In genomic region chr3:72679540-72680198, GRCh38 we compare ENCODE assay signal across 11 cellular contexts.
DNase-seq lines count a peak whose midpoint lies in the region; ATAC-seq and TF ChIP-seq lines count a peak whose summit lies in the region.
"Had no signal": no experiment of that assay in that cellular context is flagged by ENCODE, and none has a peak within 500 bp of the region (broad histone marks: within the 10 kb centered on the region; RNA-seq: fewer than 3 reads in every experiment).

No MANE protein-coding gene starts in this region.

- ATAC-seq in HG03135 (IDR thresholded peaks at IDR 0.05; ENCODE audit: unreplicated experiment): no peak

- TF ChIP-seq CTCF in dorsolateral prefrontal cortex (IDR thresholded peaks at IDR 0.05 in 54 of 56, conservative IDR thresholded peaks at IDR 0.05 in 2 of 56; ENCODE audit: low read depth in 1 of 56, partially characterized antibody in 56 of 56): no peak

- intact Hi-C loops in dorsolateral prefrontal cortex (cut with DNase I): loop anchor here in 1 of 2 donors (10.0 kb wide), 1 partner anchor 135 kb away; no protein-coding TSS in a partner anchor

- peak overlapping the region in 53 of 59 donors; percentile 7 to 88 (median 63) for H3K27ac ChIP-seq in dorsolateral prefrontal cortex

- peak; percentile 22 for DNase-seq in NK-92 treated with Interleukin-12 subunit alpha and Interleukin-12 subunit beta, amount 100 ng/mL, for 24 hours (lab: John Stamatoyannopoulos, UW)
- DNase-seq in NK-92 (lab: John Stamatoyannopoulos, UW; ENCODE audit: unreplicated experiment) (no peak), NCI-H2227 treated with DMSO at 0.1 percent for 48 hours (lab: John Stamatoyannopoulos, UW) (peak; percentile 8), dorsolateral prefrontal cortex (peak in 2 of 10 donors; percentile 41 to 49), superior temporal gyrus (ENCODE audit: extremely low spot score) (peak; percentile 76), KG1 (lab: John Stamatoyannopoulos, UW) (no peak)
- no peak for DNase-seq in stimulated activated CD4-positive, alpha-beta T cell treated with anti-CD3 and anti-CD28 coated beads, Interleukin-4, amount 100 ng/mL, for 24 hours
- DNase-seq: activated CD4-positive, CD25-positive, alpha-beta regulatory T cell; activated naive CD4-positive, alpha-beta T cell treated with anti-CD3 and anti-CD28 coated beads for 36 hours; effector memory CD4-positive, alpha-beta T cell had no signal

- no peak overlapping the region for H3K4me3 ChIP-seq in dorsolateral prefrontal cortex

- H3K27me3 ChIP-seq in dorsolateral prefrontal cortex: no peaks in the 10 kb centered on the region

Comparison
In these comparisons a context has a peak if more than half of its experiments do, and no peak if none do; other contexts are left out.
1. DNase-seq: peak in NK-92 treated with Interleukin-12 subunit alpha and Interleukin-12 subunit beta, amount 100 ng/mL, for 24 hours (single experiment), NCI-H2227 treated with DMSO at 0.1 percent for 48 hours (single experiment) and superior temporal gyrus (single experiment); none in NK-92 (single experiment), KG1 (single experiment) and stimulated activated CD4-positive, alpha-beta T cell treated with anti-CD3 and anti-CD28 coated beads, Interleukin-4, amount 100 ng/mL, for 24 hours (single experiment).